ENCODE assay signal across 20 cellular contexts in the genomic region with DNA sequence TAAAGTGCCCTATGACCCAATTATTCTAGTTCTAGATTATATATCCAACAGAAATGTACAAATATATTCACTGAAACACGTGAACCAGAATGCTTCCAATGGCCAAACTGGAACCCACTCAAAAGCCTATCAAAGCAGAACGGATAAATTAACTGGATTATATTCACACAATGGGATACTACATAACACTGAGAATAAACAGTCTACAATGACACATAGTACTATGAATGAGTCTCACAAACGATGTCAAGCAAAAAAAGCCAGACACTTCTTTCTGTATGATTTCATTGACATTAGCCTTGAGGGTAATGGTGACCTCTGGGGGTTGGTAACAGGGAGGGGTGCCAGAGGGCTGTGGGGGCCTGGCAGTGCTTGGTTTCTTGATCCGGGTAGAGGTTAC. TPM values are rescaled to one million over a fixed set of nuclear protein-coding genes. Genes with fewer than 3 reads are reported as not detected.
DNase-seq lines count a peak whose midpoint lies in the region; ATAC-seq and TF ChIP-seq lines count a peak whose summit lies in the region.
"Had no signal": no experiment of that assay in that cellular context is flagged by ENCODE, and none has a peak within 500 bp of the region (broad histone marks: within the 10 kb centered on the region; RNA-seq: fewer than 3 reads in every experiment).

No MANE protein-coding gene starts in this region.

- H3K4me3 ChIP-seq in mammary epithelial cell (replicated peaks in 1 of 3; ENCODE audit: insufficient read depth in 1 of 3, low read depth in 2 of 3, low read length in 3 of 3) (no peak overlapping the region), muscle layer of duodenum (ENCODE audit: low read depth in 1 of 2, low read length in 2 of 2) (no peak overlapping the region), testis (no peak overlapping the region), Peyer's patch (no peak overlapping the region)
- H3K4me3 ChIP-seq: gastrocnemius medialis had no signal

- H3K9me3 ChIP-seq in mammary epithelial cell (replicated peaks; ENCODE audit: insufficient read depth, low read length): no peaks in the 10 kb centered on the region
- no peaks in the 10 kb centered on the region for H3K9me3 ChIP-seq in muscle layer of duodenum (ENCODE audit: control insufficient read depth in 1 of 2, low read length in 2 of 2)
- H3K9me3 ChIP-seq in testis: no peaks in the 10 kb centered on the region
- no peaks in the 10 kb centered on the region for H3K9me3 ChIP-seq in Peyer's patch
- H3K9me3 ChIP-seq: gastrocnemius medialis had no signal

- no peaks in the 10 kb centered on the region for H3K36me3 Mint-ChIP-seq in natural killer cell treated with Interleukin-12 subunit alpha and Interleukin-12 subunit beta and Interleukin-15 and Interleukin-18, amount 100 ng/mL, for 72 hours

- 23% methylated on average over 4 of the region's 4 CpGs for WGBS in mammary epithelial cell (ENCODE audit: low coverage, missing lambda C conversion rate)
- 67 to 81% methylated on average over 4 of the region's 4 CpGs for WGBS in testis, 2 donors

- DNase-seq in NCI-H1092 (lab: John Stamatoyannopoulos, UW) (peak; percentile 15), mammary epithelial cell (no peak), testis (no peak), MV-4-11 (lab: John Stamatoyannopoulos, UW) (no peak), T1000 (lab: John Stamatoyannopoulos, UW) (no peak), Peyer's patch (no peak)
- DNase-seq in natural killer cell treated with Interleukin-12 subunit alpha and Interleukin-12 subunit beta and Interleukin-15 and Interleukin-18, amount 100 ng/mL, for 72 hours (ENCODE audit: low spot score): no peak
- DNase-seq: activated CD4-positive, CD25-positive, alpha-beta regulatory T cell; activated naive CD8-positive, alpha-beta T cell treated with anti-CD3 and anti-CD28 coated beads for 36 hours; brain microvascular endothelial cell; gastrocnemius medialis; GF-D8; left cardiac atrium; NCI-H1436; NCI-H2227 treated with DMSO at 0.1 percent for 48 hours; stimulated activated CD4-positive, alpha-beta T cell treated with anti-CD3 and anti-CD28 coated beads, Interleukin-1b, Interleukin-23, amount 100 ng/mL, for 48 hours; stimulated activated naive CD4-positive, alpha-beta T cell treated with Interleukin-2 at 50 U/mL for 16 hours had no signal

- H3K27ac ChIP-seq in mammary epithelial cell (ENCODE audit: insufficient read depth, low read depth, low read length) (peak overlapping the region; percentile 3), muscle layer of duodenum (ENCODE audit: low read length) (peak overlapping the region; percentile 10), testis (peak overlapping the region; percentile 81 to 89), Peyer's patch (peak overlapping the region in 1 of 4 donors; percentile 72)
- H3K27ac ChIP-seq: brain microvascular endothelial cell, epithelial cell of prostate, gastrocnemius medialis had no signal

- dilution Hi-C loops in mammary epithelial cell (cut with HindIII; ENCODE audit: low sequenced_read_pairs): no loop called here

- H3K4me1 ChIP-seq in mammary epithelial cell (ENCODE audit: insufficient read depth, low read length) (peaks cover 33% of the 10 kb centered on the region), muscle layer of duodenum (ENCODE audit: control insufficient read depth in 1 of 2, insufficient read depth in 2 of 2, low read length in 2 of 2) (peaks cover 0 to 43% of the 10 kb centered on the region in 2 donors), testis (peaks cover 90% of the 10 kb centered on the region), Peyer's patch (peaks cover 0 to 7% (median 0%) of the 10 kb centered on the region in 4 donors)
- H3K4me1 ChIP-seq: gastrocnemius medialis had no signal

- in situ Hi-C loops in mammary epithelial cell (cut with MboI; ENCODE audit: low sequenced_read_pairs in 2 of 2): no loop called here

- intact Hi-C loops in mammary epithelial cell (cut with micrococcal nuclease): no loop called here
- intact Hi-C loops in testis (cut with DNase I; ENCODE audit: low total_unique reads): no loop called here

- TF ChIP-seq CTCF in mammary epithelial cell (conservative IDR thresholded peaks at IDR 0.05 in 1 of 2, IDR thresholded peaks at IDR 0.05 in 1 of 2; ENCODE audit: extremely low read depth in 1 of 2, insufficient read depth in 1 of 2, low read depth in 1 of 2, low read length in 2 of 2) (no peak), testis (IDR thresholded peaks at IDR 0.05) (no peak), Peyer's patch (IDR thresholded peaks at IDR 0.05) (no peak)

- no peak overlapping the region for H3K27ac Mint-ChIP-seq in natural killer cell treated with Interleukin-12 subunit alpha and Interleukin-12 subunit beta and Interleukin-15 and Interleukin-18, amount 100 ng/mL, for 72 hours
- H3K27ac Mint-ChIP-seq: activated naive CD8-positive, alpha-beta T cell treated with anti-CD3 and anti-CD28 coated beads for 36 hours; T-helper 2 cell treated with Interferon-gamma antibody and Interleukin-4, amounts not matched to agents 5 μg/mL and 100 μg/mL, for 36 hours had no signal

- BruUV-seq in mammary epithelial cell (replicated peaks; lab: Mats Ljungman, UMichigan): no TSS peak

- no peak for ATAC-seq in natural killer cell treated with Interleukin-12 subunit alpha and Interleukin-12 subunit beta and Interleukin-15 and Interleukin-18, amount 100 ng/mL, for 72 hours
- ATAC-seq: gastrocnemius medialis had no signal

- no peaks in the 10 kb centered on the region for H4K20me1 ChIP-seq in mammary epithelial cell (ENCODE audit: insufficient read depth, low read length)

- H3K4me1 Mint-ChIP-seq in natural killer cell treated with Interleukin-12 subunit alpha and Interleukin-12 subunit beta and Interleukin-15 and Interleukin-18, amount 100 ng/mL, for 72 hours (ENCODE audit: low read depth in 2 of 2): no peaks in the 10 kb centered on the region
- H3K4me1 Mint-ChIP-seq: activated naive CD8-positive, alpha-beta T cell treated with anti-CD3 and anti-CD28 coated beads for 36 hours had no signal

- no peaks in the 10 kb centered on the region for H3K27me3 Mint-ChIP-seq in natural killer cell treated with Interleukin-12 subunit alpha and Interleukin-12 subunit beta and Interleukin-15 and Interleukin-18, amount 100 ng/mL, for 72 hours
- H3K27me3 Mint-ChIP-seq: activated naive CD8-positive, alpha-beta T cell treated with anti-CD3 and anti-CD28 coated beads for 36 hours had no signal

- no peaks in the 10 kb centered on the region for H3K9me3 Mint-ChIP-seq in natural killer cell treated with Interleukin-12 subunit alpha and Interleukin-12 subunit beta and Interleukin-15 and Interleukin-18, amount 100 ng/mL, for 72 hours
- H3K9me3 Mint-ChIP-seq: activated naive CD8-positive, alpha-beta T cell treated with anti-CD3 and anti-CD28 coated beads for 36 hours; T-helper 2 cell treated with Interferon-gamma antibody and Interleukin-4, amounts not matched to agents 5 μg/mL and 100 μg/mL, for 36 hours had no signal

- no peak for TF ChIP-seq POLR2A in testis (IDR thresholded peaks at IDR 0.05)
- no peak for TF ChIP-seq POLR2A in Peyer's patch (IDR thresholded peaks at IDR 0.05)

- no peak overlapping the region for H2AFZ ChIP-seq in mammary epithelial cell (ENCODE audit: low read depth, low read length)

- H3K4me2 ChIP-seq in mammary epithelial cell (ENCODE audit: insufficient read depth, low read depth, low read length): no peak overlapping the region

- CTCF ChIA-PET in mammary epithelial cell (lab: Charles Lee; ENCODE audit: low non-redundant PET): no interaction called here

- H3K36me3 ChIP-seq in mammary epithelial cell (ENCODE audit: insufficient read depth, low read length) (peaks cover 14% of the 10 kb centered on the region), muscle layer of duodenum (ENCODE audit: control insufficient read depth in 1 of 2, insufficient read depth in 2 of 2, low read length in 2 of 2) (peaks cover 9 to 10% of the 10 kb centered on the region in 2 donors), testis (ENCODE audit: low read depth, missing control alignments) (no peaks in the 10 kb centered on the region), Peyer's patch (peaks cover 0 to 37% (median 0%) of the 10 kb centered on the region in 3 donors)
- H3K36me3 ChIP-seq: brain microvascular endothelial cell, gastrocnemius medialis had no signal

- H3K9ac ChIP-seq in mammary epithelial cell (ENCODE audit: insufficient read depth, low read length): no peak overlapping the region

- no peaks in the 10 kb centered on the region for H3K27me3 ChIP-seq in mammary epithelial cell (ENCODE audit: insufficient read depth, low read length)
- no peaks in the 10 kb centered on the region for H3K27me3 ChIP-seq in muscle layer of duodenum (ENCODE audit: low read depth, low read length)
- H3K27me3 ChIP-seq in testis: no peaks in the 10 kb centered on the region
- H3K27me3 ChIP-seq in Peyer's patch: no peaks in the 10 kb centered on the region
- H3K27me3 ChIP-seq: brain microvascular endothelial cell, gastrocnemius medialis had no signal

- no peaks in the 10 kb centered on the region for H3K79me2 ChIP-seq in mammary epithelial cell (ENCODE audit: insufficient read depth, low read length)

- H3K4me3 Mint-ChIP-seq in natural killer cell treated with Interleukin-12 subunit alpha and Interleukin-12 subunit beta and Interleukin-15 and Interleukin-18, amount 100 ng/mL, for 72 hours: no peak overlapping the region
- H3K4me3 Mint-ChIP-seq: activated naive CD8-positive, alpha-beta T cell treated with anti-CD3 and anti-CD28 coated beads for 36 hours; T-helper 2 cell treated with Interferon-gamma antibody and Interleukin-4, amounts not matched to agents 5 μg/mL and 100 μg/mL, for 36 hours had no signal

RNA-seq across cellular contexts. Expression of a gene that starts 50.9 kb away (rescaled TPM):
- total RNA-seq in mammary epithelial cell (100 to 1,000 TPM in 1 of 2 donors, 10 to 100 TPM in 1; 98.5 to 199 TPM), testis (10 to 100 TPM; 55.9 to 79.7 TPM), Peyer's patch (10 to 100 TPM; 19.8 to 53.6 (median 27.6) TPM)
- polyA plus RNA-seq in mammary epithelial cell (74.9 TPM), testis (ENCODE audit: insufficient read depth, low read depth, low replicate concordance) (34.8 TPM)
- 48.9 TPM for polyA minus RNA-seq in mammary epithelial cell
- total RNA-seq in natural killer cell treated with Interleukin-12 subunit alpha and Interleukin-12 subunit beta and Interleukin-15 and Interleukin-18, amount 100 ng/mL, for 72 hours: 10 to 100 TPM; 23.1 to 23.9 TPM
